ENCODE assay signal across 8 cellular contexts in genomic region chr16:23801387-23801786, GRCh38. TPM values are rescaled to one million over a fixed set of nuclear protein-coding genes. Genes with fewer than 3 reads are reported as not detected.
A peak's percentile ranks its signal among the peaks of the same experiment; 100 is the strongest.
DNase-seq lines count a peak whose midpoint lies in the region; ATAC-seq, FAIRE-seq and TF ChIP-seq lines count a peak whose summit lies in the region.

No MANE protein-coding gene starts in this region.

- in situ Hi-C loops in transverse colon (cut with MboI; ENCODE audit: low pct_ligation_motif_present in 1 of 4, low pct_unique_long_range_greater_than_20kb in 1 of 4, low sequenced_read_pairs in 3 of 4), result loop anchor here in 3 of 4 donors (5.0 to 10.0 kb wide), 3 partner anchors 57 to 213 kb away; no protein-coding TSS in a partner anchor

- peak; percentile 57 for TF ChIP-seq CTCF in Calu3 (IDR thresholded peaks at IDR 0.05; ENCODE audit: unreplicated experiment)
- TF ChIP-seq CTCF in pancreas (IDR thresholded peaks at IDR 0.05), result peak; percentile 34 to 58 (median 48)
- peak; percentile 55 to 83 (median 73) for TF ChIP-seq CTCF in transverse colon (IDR thresholded peaks at IDR 0.05)

- FAIRE-seq in pancreas (lab: Jason Lieb, UNC), result no peak

- 0 out of 2 replicates have a peak, but pooled peaks cover 3% of the 10 kb centered on the region for H3K27me3 ChIP-seq in SJCRH30
- peaks cover 0 to 4% (median 0%) of the 10 kb centered on the region in 4 donors for H3K27me3 ChIP-seq in pancreas
- H3K27me3 ChIP-seq in transverse colon, result no peaks in the 10 kb centered on the region

- TF ChIP-seq POLR2A in transverse colon (IDR thresholded peaks at IDR 0.05), result no peak

- H3K27ac ChIP-seq in SJCRH30, result no peak overlapping the region
- no peak overlapping the region for H3K27ac ChIP-seq in pancreas
- H3K27ac ChIP-seq in transverse colon, result peak overlapping the region; percentile 24 to 60 (median 37)

- no peak overlapping the region for H3K4me3 Mint-ChIP-seq in Calu3 (ENCODE audit: low read depth, unreplicated experiment)

- H3K4me1 ChIP-seq in SJCRH30, result no peaks in the 10 kb centered on the region
- H3K4me1 ChIP-seq in pancreas, result no peaks in the 10 kb centered on the region
- peaks cover 0 to 24% (median 13%) of the 10 kb centered on the region in 4 donors for H3K4me1 ChIP-seq in transverse colon

- H3K36me3 ChIP-seq in SJCRH30 (no peaks in the 10 kb centered on the region), pancreas (no peaks in the 10 kb centered on the region), transverse colon (no peaks in the 10 kb centered on the region)

- H3K9me3 Mint-ChIP-seq in Calu3 (ENCODE audit: low read depth, unreplicated experiment), result no peaks in the 10 kb centered on the region

- ATAC-seq in pancreas (peak; percentile 69 to 98 (median 90)), HG02642 (IDR thresholded peaks at IDR 0.05; ENCODE audit: poor library complexity, unreplicated experiment) (no peak)

- no peak overlapping the region for H3K27ac Mint-ChIP-seq in Calu3 (ENCODE audit: unreplicated experiment)

- no TSS peak for BruUV-seq in Calu3 (replicated peaks; lab: Mats Ljungman, UMichigan)

- TF ChIP-seq EP300 in transverse colon (IDR thresholded peaks at IDR 0.05; ENCODE audit: low read depth), result no peak

- H3K4me1 Mint-ChIP-seq in Calu3 (ENCODE audit: low read depth, unreplicated experiment), result peaks cover 12% of the 10 kb centered on the region

- CTCF ChIA-PET in Calu3 (lab: Charles Lee), result interaction anchor here (0.6 to 1.2 kb wide), 2 partner anchors 51 to 209 kb away, joined by 3 to 7 read pairs; no protein-coding TSS in a partner anchor

- intact Hi-C loops in Calu3 (cut with micrococcal nuclease; ENCODE audit: unreplicated experiment) (loop anchor here (1.0 to 10.0 kb wide), 4 partner anchors 64 to 701 kb away; partner anchors contain the start of gene PLK1), pancreas (cut with DNase I) (loop anchor here in 1 of 3 donors (10.0 kb wide), 1 partner anchor 203 kb away; no protein-coding TSS in a partner anchor), transverse colon (cut with DNase I; ENCODE audit: low total_unique reads) (no loop called here)

- H3K27me3 Mint-ChIP-seq in Calu3 (ENCODE audit: unreplicated experiment), result peaks cover 44% of the 10 kb centered on the region

- no peak overlapping the region for H3K4me3 ChIP-seq in Jurkat, Clone E6-1 (ENCODE audit: low read length)
- no peak overlapping the region for H3K4me3 ChIP-seq in SJCRH30
- no peak overlapping the region for H3K4me3 ChIP-seq in pancreas
- H3K4me3 ChIP-seq in transverse colon, result no peak overlapping the region

- H3K9me3 ChIP-seq in SJCRH30 (replicated peaks) (no peaks in the 10 kb centered on the region), pancreas (no peaks in the 10 kb centered on the region), transverse colon (no peaks in the 10 kb centered on the region)

- DNase-seq in Calu3 (peak; percentile 90), SJCRH30 (peak; percentile 43 to 66), globus pallidus (ENCODE audit: low spot score) (peak; percentile 84), pancreas (peak; percentile 67 to 88 (median 80)), transverse colon (peak; percentile 90)
- peak; percentile 56 for DNase-seq in Jurkat, Clone E6-1 (ENCODE audit: low read depth, low spot score)
- DNase-seq in activated gamma-delta T cell treated with anti-CD3 and anti-CD28 coated beads, Interleukin-2, amount 50 U/mL, for 16 hours (ENCODE audit: low read depth), result peak; percentile 70

- WGBS in pancreas, 2 donors, result 6 to 9% methylated on average over 4 of the region's 5 CpGs
- 2 to 7% methylated on average over 3 to 5 of the region's 5 CpGs for WGBS in transverse colon (ENCODE audit: low coverage in 1 of 2), 2 donors

- no peaks in the 10 kb centered on the region for H3K36me3 Mint-ChIP-seq in Calu3 (ENCODE audit: insufficient read depth, unreplicated experiment)

RNA-seq across cellular contexts. Expression of gene PRKCB, which starts 34.4 kb away (rescaled TPM):
- not detected in 2 replicates for total RNA-seq in Calu3 (2022)
- 44.5 TPM for polyA plus RNA-seq in Jurkat, Clone E6-1 (2012; ENCODE audit: insufficient read depth, insufficient read length)
- not detected in 2 replicates for total RNA-seq in SJCRH30 (2014; rRNA removed; shearing (Covaris generic))
- total RNA-seq in pancreas, result 1 to 10 TPM in 3 of 6 donors, under 1 TPM in 3; 0.19 to 4.3 (median 1.0) TPM
- under 1 TPM; 0.19 to 0.30 TPM for polyA plus RNA-seq in pancreas
- 10 to 100 TPM in 2 of 4 donors, 1 to 10 TPM in 2; 9.0 to 28.3 (median 15.2) TPM for total RNA-seq in transverse colon

RNA-seq across cellular contexts. Expression of gene CHP2, which starts 46.6 kb away (rescaled TPM):
- total RNA-seq in Calu3 (2022) (not detected in 2 replicates), pancreas (not detected), transverse colon (100 to 1,000 TPM in 2 of 4 donors, 10 to 100 TPM in 2; 90.9 to 264 (median 122) TPM)
- not detected for polyA plus RNA-seq in Jurkat, Clone E6-1 (2012; ENCODE audit: insufficient read depth, insufficient read length)
- not detected in 2 replicates for total RNA-seq in SJCRH30 (2014; rRNA removed; shearing (Covaris generic))
- not detected for polyA plus RNA-seq in pancreas

Comparison
In these comparisons a context has a peak if more than half of its experiments do, and no peak if none do; other contexts are left out.
1. H3K27ac ChIP-seq: peak in transverse colon (4 of 4); none in SJCRH30 (single experiment) and pancreas (0 of 4).
2. RNA of gene CHP2, which starts 46.6 kb away (total RNA-seq): 90.9 to 264 TPM in transverse colon; not detected in Calu3, not detected in SJCRH30 and not detected in pancreas; every median in the first group is over 10 times any median in the second.
3. Peak in every context shown above with its lines, with median percentiles within 50 percentile points of each other: DNase-seq and CTCF ChIP-seq.